In the genomic region with DNA sequence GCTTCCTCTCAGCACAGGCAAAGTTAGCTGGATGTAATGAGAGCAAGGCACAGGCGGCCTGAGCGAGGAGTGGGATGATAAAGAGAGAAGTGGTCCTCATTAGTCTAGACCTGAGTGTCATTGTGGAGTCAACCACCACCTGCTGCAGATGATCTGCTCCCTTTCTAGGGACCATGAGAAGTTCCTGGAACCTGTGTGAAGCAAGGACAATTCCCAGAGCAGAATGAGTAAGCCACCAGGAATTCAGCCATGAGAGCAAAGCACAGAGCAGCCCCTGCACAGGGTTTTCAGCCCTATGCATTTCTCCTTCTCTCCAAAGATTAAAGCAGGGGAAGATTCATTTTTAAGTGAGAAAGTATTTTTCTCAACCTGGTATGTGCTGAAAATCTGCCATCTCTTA, we compare ENCODE assay signal across 13 cellular contexts.
DNase-seq lines count a peak whose midpoint lies in the region; ATAC-seq and TF ChIP-seq lines count a peak whose summit lies in the region.
"Had no signal": no experiment of that assay in that cellular context is flagged by ENCODE, and none has a peak within 500 bp of the region (broad histone marks: within the 10 kb centered on the region; RNA-seq: fewer than 3 reads in every experiment).

No MANE protein-coding gene starts in this region.

- no peaks in the 10 kb centered on the region for H3K9me1 ChIP-seq in IMR-90 (ENCODE audit: insufficient read depth, low read length)

- no peak overlapping the region for H2AK9ac ChIP-seq in IMR-90 (replicated peaks; ENCODE audit: low read depth, low read length, poor library complexity)

- H3K4me2 ChIP-seq in IMR-90 (ENCODE audit: low read depth, low read length) (no peak overlapping the region), Karpas-422 (ENCODE audit: low read depth, low read length, poor library complexity, severe bottlenecking) (no peak overlapping the region)

- H2BK5ac ChIP-seq in IMR-90 (ENCODE audit: low read depth, low read length, poor library complexity, severe bottlenecking): no peak overlapping the region

- H4K20me1 ChIP-seq in IMR-90 (ENCODE audit: insufficient read depth, low read length): no peaks in the 10 kb centered on the region
- no peaks in the 10 kb centered on the region for H4K20me1 ChIP-seq in Karpas-422 (ENCODE audit: insufficient read depth, low read depth, low read length)

- no peak overlapping the region for H3K56ac ChIP-seq in IMR-90 (ENCODE audit: extremely low read depth, insufficient read depth, low read length)

- H3K79me2 ChIP-seq in Karpas-422 (ENCODE audit: low read length): no peaks in the 10 kb centered on the region

- no peak overlapping the region for H4K5ac ChIP-seq in IMR-90 (ENCODE audit: low read depth, low read length)

- intact Hi-C loops in IMR-90 (cut with micrococcal nuclease) (no loop called here), body of pancreas (cut with DNase I) (no loop called here)

- H2AK5ac ChIP-seq in IMR-90 (ENCODE audit: low read depth, low read length): no peak overlapping the region

- no peak overlapping the region for H3K9ac ChIP-seq in IMR-90 (ENCODE audit: low read depth, low read length)
- no peak overlapping the region for H3K9ac ChIP-seq in Karpas-422 (ENCODE audit: low read length)

- DNase-seq in AG08396 (ENCODE audit: low spot score): peak; percentile 15
- DNase-seq in IMR-90: peak; percentile 13
- DNase-seq in body of pancreas: peak in 1 of 4 donors; percentile 5
- peak; percentile 11 for DNase-seq in kidney glomerular epithelial cell (lab: John Stamatoyannopoulos, UW)
- no peak for DNase-seq in left lobe of liver (ENCODE audit: low spot score)
- DNase-seq in Karpas-422: no peak
- DNase-seq: activated CD4-positive, alpha-beta T cell treated with anti-CD3 and anti-CD28 coated beads, Interleukin-2, amount 10 ng/mL, durations not matched to agents 7 days and 5 days; CD8-positive, alpha-beta memory T cell; NCI-H2029; thyroid gland had no signal

- no peak overlapping the region for H3K18ac ChIP-seq in IMR-90 (ENCODE audit: low read depth, low read length)

- no peak overlapping the region for H3K4ac ChIP-seq in IMR-90 (ENCODE audit: low read depth, low read length)

- no peak overlapping the region for H4K91ac ChIP-seq in IMR-90 (ENCODE audit: insufficient read depth, low read depth, low read length)

- peak; percentile 49; the same call in 1 of the 2 replicates for ATAC-seq in IMR-90 (ENCODE audit: low read depth)
- ATAC-seq in body of pancreas: peak; percentile 35
- no peak for ATAC-seq in GM19395 (IDR thresholded peaks at IDR 0.05; ENCODE audit: unreplicated experiment)
- no peak for ATAC-seq in left lobe of liver
- ATAC-seq in GM18520 (IDR thresholded peaks at IDR 0.05; ENCODE audit: unreplicated experiment): no peak
- ATAC-seq: activated naive CD4-positive, alpha-beta T cell treated with anti-CD3 and anti-CD28 coated beads, Interleukin-2, amount 50 U/mL, for 72 hours had no signal

- TF ChIP-seq CTCF in IMR-90 (conservative IDR thresholded peaks at IDR 0.05; ENCODE audit: low read depth, low read length): no peak
- no peak for TF ChIP-seq CTCF in body of pancreas (IDR thresholded peaks at IDR 0.05)

- dilution Hi-C loops in IMR-90 (cut with HindIII; ENCODE audit: low sequenced_read_pairs, unreplicated experiment): no loop called here

- CTCF ChIA-PET in IMR-90 (lab: Yijun Ruan, JAX): interaction anchor here (1.6 kb wide), 1 partner anchor 35 kb away, joined by 3 read pairs; no protein-coding TSS in a partner anchor

- no peaks in the 10 kb centered on the region for H3K9me2 ChIP-seq in Karpas-422 (replicated peaks; ENCODE audit: insufficient read depth, low read length)

- no TSS peak for BruUV-seq in IMR-90 (replicated peaks; lab: Mats Ljungman, UMichigan)

- no CpG with 5 or more reads among the region's 2 CpGs for WGBS in IMR-90 (ENCODE audit: extremely low coverage in 2 of 2, insufficient read length in 1 of 2), 2 experiments
- 80 to 84% methylated on average over 2 of the region's 2 CpGs for WGBS in body of pancreas, 2 donors

- no peak overlapping the region for H3K14ac ChIP-seq in IMR-90 (replicated peaks; ENCODE audit: low read depth, low read length)

- H3K27ac ChIP-seq in IMR-90 (ENCODE audit: insufficient read depth, low read length) (no peak overlapping the region), body of pancreas (no peak overlapping the region), Karpas-422 (ENCODE audit: low read length) (no peak overlapping the region)
- H3K27ac ChIP-seq: thyroid gland had no signal

- H2BK20ac ChIP-seq in IMR-90 (ENCODE audit: low read depth, low read length): no peak overlapping the region

- H4K8ac ChIP-seq in IMR-90 (ENCODE audit: low read depth in 2 of 2, low read length in 2 of 2): no peak overlapping the region

- H3K4me1 ChIP-seq in IMR-90 (ENCODE audit: control insufficient read depth, insufficient read depth, low read length) (no peaks in the 10 kb centered on the region), body of pancreas (no peaks in the 10 kb centered on the region), Karpas-422 (ENCODE audit: low read length) (no peaks in the 10 kb centered on the region)
- H3K4me1 ChIP-seq: thyroid gland had no signal

- TF ChIP-seq POLR2A in IMR-90 (IDR thresholded peaks at IDR 0.05; ENCODE audit: low read depth, low read length): no peak
- TF ChIP-seq POLR2A in body of pancreas (IDR thresholded peaks at IDR 0.05): no peak

- TF ChIP-seq RAD21 in IMR-90 (IDR thresholded peaks at IDR 0.05; ENCODE audit: low read length): no peak

- H3K36me3 ChIP-seq in IMR-90 (ENCODE audit: control insufficient read depth, insufficient read depth, low read length) (no peaks in the 10 kb centered on the region), body of pancreas (replicated peaks in 1 of 2; ENCODE audit: insufficient read depth in 1 of 2, low read depth in 2 of 2) (no peaks in the 10 kb centered on the region), Karpas-422 (ENCODE audit: insufficient read depth, low read length) (no peaks in the 10 kb centered on the region)
- H3K36me3 ChIP-seq: thyroid gland had no signal

- in situ Hi-C loops in IMR-90 (cut with MboI; ENCODE audit: low sequenced_read_pairs): no loop called here

- H3K23ac ChIP-seq in IMR-90 (ENCODE audit: low read depth, low read length): no peak overlapping the region

- H3K9me3 ChIP-seq in IMR-90 (ENCODE audit: control insufficient read depth, insufficient read depth, low read length) (no peaks in the 10 kb centered on the region), body of pancreas (no peaks in the 10 kb centered on the region), Karpas-422 (ENCODE audit: low read length) (no peaks in the 10 kb centered on the region)
- H3K9me3 ChIP-seq: thyroid gland had no signal

- H2BK120ac ChIP-seq in IMR-90 (ENCODE audit: low read depth, low read length): no peak overlapping the region

- H3K4me3 ChIP-seq in IMR-90 (ENCODE audit: insufficient read depth, low read depth, low read length): no peak overlapping the region
- H3K4me3 ChIP-seq in body of pancreas: no peak overlapping the region
- no peak overlapping the region for H3K4me3 ChIP-seq in Karpas-422 (ENCODE audit: low read length)
- H3K4me3 ChIP-seq: thyroid gland had no signal

- no peak overlapping the region for H2BK15ac ChIP-seq in IMR-90 (ENCODE audit: low read depth, low read length)

- H3K79me1 ChIP-seq in IMR-90 (ENCODE audit: low read depth in 1 of 2, low read length in 2 of 2): no peaks in the 10 kb centered on the region

- H3K27me3 ChIP-seq in IMR-90 (ENCODE audit: control insufficient read depth, insufficient read depth, low read length): no peaks in the 10 kb centered on the region
- H3K27me3 ChIP-seq in body of pancreas: no peaks in the 10 kb centered on the region
- H3K27me3 ChIP-seq in Karpas-422 (ENCODE audit: low read length): no peaks in the 10 kb centered on the region
- H3K27me3 ChIP-seq: thyroid gland had no signal

- no peak overlapping the region for H2AFZ ChIP-seq in IMR-90 (replicated peaks; ENCODE audit: low read length, poor library complexity)
- no peak overlapping the region for H2AFZ ChIP-seq in Karpas-422 (ENCODE audit: low read length)

- POLR2A ChIA-PET in IMR-90 (lab: Charles Lee; ENCODE audit: unreplicated experiment): no interaction called here

TF ChIP-seq in IMR-90, 13 proteins besides CTCF, POLR2A, EP300 and RAD21:
- TF ChIP-seq FOS (IDR thresholded peaks at IDR 0.05; ENCODE audit: low read depth, low read length) (no peak), CHD1 (IDR thresholded peaks at IDR 0.05; ENCODE audit: low read depth, low read length) (no peak), RCOR1 (IDR thresholded peaks at IDR 0.05; ENCODE audit: insufficient replicate concordance, low read length) (no peak), MAFK (IDR thresholded peaks at IDR 0.05; ENCODE audit: low read depth, low read length) (no peak), MXI1 (IDR thresholded peaks at IDR 0.05; ENCODE audit: borderline replicate concordance, low read depth, low read length) (no peak), BHLHE40 (IDR thresholded peaks at IDR 0.05; ENCODE audit: low read depth, low read length) (no peak), SMC3 (IDR thresholded peaks at IDR 0.05; ENCODE audit: low read depth, low read length) (no peak), NFE2L2 (IDR thresholded peaks at IDR 0.05; ENCODE audit: low read depth, low read length) (no peak), CEBPB (IDR thresholded peaks at IDR 0.05; ENCODE audit: low read depth, low read length) (no peak), RFX5 (IDR thresholded peaks at IDR 0.05; ENCODE audit: low read depth, low read length) (no peak), MAZ (IDR thresholded peaks at IDR 0.05; ENCODE audit: borderline replicate concordance, low read depth, low read length) (no peak), USF2 (IDR thresholded peaks at IDR 0.05; ENCODE audit: low read depth, low read length) (no peak)
- TF ChIP-seq, protein P1, sequence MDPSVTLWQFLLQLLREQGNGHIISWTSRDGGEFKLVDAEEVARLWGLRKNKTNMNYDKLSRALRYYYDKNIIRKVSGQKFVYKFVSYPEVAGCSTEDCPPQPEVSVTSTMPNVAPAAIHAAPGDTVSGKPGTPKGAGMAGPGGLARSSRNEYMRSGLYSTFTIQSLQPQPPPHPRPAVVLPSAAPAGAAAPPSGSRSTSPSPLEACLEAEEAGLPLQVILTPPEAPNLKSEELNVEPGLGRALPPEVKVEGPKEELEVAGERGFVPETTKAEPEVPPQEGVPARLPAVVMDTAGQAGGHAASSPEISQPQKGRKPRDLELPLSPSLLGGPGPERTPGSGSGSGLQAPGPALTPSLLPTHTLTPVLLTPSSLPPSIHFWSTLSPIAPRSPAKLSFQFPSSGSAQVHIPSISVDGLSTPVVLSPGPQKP (IDR thresholded peaks at IDR 0.05; ENCODE audit: borderline replicate concordance, low read depth, low read length): no peak
TF ChIP-seq in IMR-90: peak in this region for 0.

Comparison
In these comparisons a context has a peak if more than half of its experiments do, and no peak if none do; other contexts are left out.
1. DNase-seq: peak in AG08396 (single experiment), IMR-90 (single experiment) and kidney glomerular epithelial cell (single experiment); none in left lobe of liver (single experiment) and Karpas-422 (single experiment).
2. ATAC-seq: peak in IMR-90 (single experiment) and body of pancreas (single experiment); none in GM19395 (single experiment), left lobe of liver (single experiment) and GM18520 (single experiment).